ENCODE assay signal across 9 cellular contexts in the genomic region with DNA sequence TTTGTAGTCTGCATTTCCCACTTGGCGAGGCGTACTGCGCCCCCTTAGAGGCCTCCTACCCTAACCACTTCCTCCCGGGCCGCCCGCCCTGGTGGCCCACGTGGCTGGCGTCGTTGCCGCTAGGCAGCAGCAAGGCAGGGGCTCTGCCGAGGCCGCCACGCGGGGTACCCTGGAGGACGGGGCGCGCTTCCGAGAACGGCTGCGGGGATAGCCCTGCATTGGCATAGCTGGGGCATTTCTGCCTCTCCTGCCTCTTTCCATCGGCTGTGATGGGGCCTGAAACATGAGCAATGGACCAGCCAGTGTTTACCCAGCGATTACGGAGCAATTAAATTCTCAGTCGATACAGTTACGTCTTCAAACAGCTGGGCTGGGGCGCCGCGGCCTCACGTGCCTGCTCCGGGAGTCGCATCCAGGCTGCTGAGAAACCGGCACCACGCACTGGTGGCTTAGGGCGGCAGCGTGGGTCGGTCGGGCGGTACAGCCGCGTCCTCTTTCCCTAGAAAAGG. TPM values are rescaled to one million over a fixed set of nuclear protein-coding genes. Genes with fewer than 3 reads are reported as not detected.
A peak's percentile ranks its signal among the peaks of the same experiment; 100 is the strongest.
DNase-seq lines count a peak whose midpoint lies in the region; ATAC-seq and TF ChIP-seq lines count a peak whose summit lies in the region.
"Had no signal": no experiment of that assay in that cellular context is flagged by ENCODE, and none has a peak within 500 bp of the region (broad histone marks: within the 10 kb centered on the region; RNA-seq: fewer than 3 reads in every experiment).

No MANE protein-coding gene starts in this region.

- TF ChIP-seq CTCF in HEK293 (tag by site-specific recombination; IDR thresholded peaks at IDR 0.05), result peak; percentile 82
- no peak for TF ChIP-seq CTCF in gastrocnemius medialis (IDR thresholded peaks at IDR 0.05 in 4 of 5, conservative IDR thresholded peaks at IDR 0.05 in 1 of 5)

- H3K4me1 ChIP-seq in BLaER1 (peaks cover 57% of the 10 kb centered on the region), HEK293 (ENCODE audit: control insufficient read depth, insufficient read depth, low read length) (no peaks in the 10 kb centered on the region; the same call in 1 of the 2 replicates), gastrocnemius medialis (no peaks in the 10 kb centered on the region)
- H3K4me1 ChIP-seq: body of pancreas had no signal

- H3K27ac ChIP-seq in BLaER1, result peak overlapping the region; percentile 81
- H3K27ac ChIP-seq in HEK293 (ENCODE audit: extremely low read depth, low read depth, low read length), result no peak overlapping the region
- no peak overlapping the region for H3K27ac ChIP-seq in gastrocnemius medialis
- H3K27ac ChIP-seq: body of pancreas had no signal

- intact Hi-C loops in gastrocnemius medialis (cut with DNase I; ENCODE audit: low total_unique reads), result no loop called here

- peak overlapping the region; percentile 67 for H3K9ac ChIP-seq in BLaER1

- no peak for ATAC-seq in GM21367 (IDR thresholded peaks at IDR 0.05; ENCODE audit: unreplicated experiment)
- ATAC-seq in gastrocnemius medialis, result no peak
- ATAC-seq: body of pancreas had no signal

- peak overlapping the region; percentile 58 for H3K4me2 ChIP-seq in BLaER1

- CTCF ChIA-PET in HEK293 (lab: Yijun Ruan, JAX), result no interaction called here

- POLR2A ChIA-PET in HEK293 (lab: Yijun Ruan, JAX), result no interaction called here

- peak; percentile 12 for DNase-seq in NCI-H526 treated with DMSO at 0.1 percent for 48 hours (lab: John Stamatoyannopoulos, UW)
- DNase-seq in glomerular visceral epithelial cell (ENCODE audit: extremely low spot score), result peak; percentile 9
- no peak for DNase-seq in LoVo (ENCODE audit: low spot score)
- DNase-seq in putamen (ENCODE audit: low spot score), result no peak
- DNase-seq in gastrocnemius medialis, result no peak

- H3K9me3 ChIP-seq in BLaER1 (no peaks in the 10 kb centered on the region; the same call in 1 of the 2 replicates), HEK293 (ENCODE audit: control insufficient read depth, insufficient read depth, low read depth, low read length) (no peaks in the 10 kb centered on the region), gastrocnemius medialis (no peaks in the 10 kb centered on the region)
- H3K9me3 ChIP-seq: body of pancreas had no signal

- H3K27me3 ChIP-seq in BLaER1 (no peaks in the 10 kb centered on the region), gastrocnemius medialis (peaks cover 24 to 36% (median 31%) of the 10 kb centered on the region in 3 donors)

- TF ChIP-seq POLR2A in gastrocnemius medialis (IDR thresholded peaks at IDR 0.05), result no peak

- H3K4me3 ChIP-seq in BLaER1 (0 out of 2 replicates have a peak overlapping the region, but pooled peaks have one; percentile 3), HEK293 (ENCODE audit: low read depth, low read length) (no peak overlapping the region), gastrocnemius medialis (no peak overlapping the region)
- H3K4me3 ChIP-seq: body of pancreas had no signal

- in situ Hi-C loops in gastrocnemius medialis (cut with MboI; ENCODE audit: low sequenced_read_pairs in 4 of 4), result no loop called here

- no peaks in the 10 kb centered on the region for H4K20me1 ChIP-seq in BLaER1

- no peaks in the 10 kb centered on the region for H3K36me3 ChIP-seq in BLaER1
- H3K36me3 ChIP-seq in HEK293 (ENCODE audit: control insufficient read depth in 2 of 2, insufficient read depth in 1 of 2, low read length in 2 of 2), result no peaks in the 10 kb centered on the region
- no peaks in the 10 kb centered on the region for H3K36me3 ChIP-seq in gastrocnemius medialis

TF ChIP-seq in HEK293, 187 proteins besides CTCF, POLR2A, EP300 and RAD21 (continues in another document):
- TF ChIP-seq ZNF24 (tag by site-specific recombination; IDR thresholded peaks at IDR 0.05), result peak; percentile 94
- no peak for TF ChIP-seq ZNF658 (tag by site-specific recombination; IDR thresholded peaks at IDR 0.05)
- TF ChIP-seq ZBTB21 (tag by site-specific recombination; IDR thresholded peaks at IDR 0.05), result peak; percentile 85
- TF ChIP-seq YY1 (tag by site-specific recombination; IDR thresholded peaks at IDR 0.05), result 0 out of 2 replicates have a peak, but pooled peaks have one; percentile 13
- TF ChIP-seq ZNF600 (tag by site-specific recombination; IDR thresholded peaks at IDR 0.05), result peak; percentile 78
- TF ChIP-seq, protein P1, sequence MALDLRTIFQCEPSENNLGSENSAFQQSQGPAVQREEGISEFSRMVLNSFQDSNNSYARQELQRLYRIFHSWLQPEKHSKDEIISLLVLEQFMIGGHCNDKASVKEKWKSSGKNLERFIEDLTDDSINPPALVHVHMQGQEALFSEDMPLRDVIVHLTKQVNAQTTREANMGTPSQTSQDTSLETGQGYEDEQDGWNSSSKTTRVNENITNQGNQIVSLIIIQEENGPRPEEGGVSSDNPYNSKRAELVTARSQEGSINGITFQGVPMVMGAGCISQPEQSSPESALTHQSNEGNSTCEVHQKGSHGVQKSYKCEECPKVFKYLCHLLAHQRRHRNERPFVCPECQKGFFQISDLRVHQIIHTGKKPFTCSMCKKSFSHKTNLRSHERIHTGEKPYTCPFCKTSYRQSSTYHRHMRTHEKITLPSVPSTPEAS (tag by site-specific recombination; IDR thresholded peaks at IDR 0.05), result 0 out of 2 replicates have a peak, but pooled peaks have one; percentile 10
- TF ChIP-seq, protein P2, sequence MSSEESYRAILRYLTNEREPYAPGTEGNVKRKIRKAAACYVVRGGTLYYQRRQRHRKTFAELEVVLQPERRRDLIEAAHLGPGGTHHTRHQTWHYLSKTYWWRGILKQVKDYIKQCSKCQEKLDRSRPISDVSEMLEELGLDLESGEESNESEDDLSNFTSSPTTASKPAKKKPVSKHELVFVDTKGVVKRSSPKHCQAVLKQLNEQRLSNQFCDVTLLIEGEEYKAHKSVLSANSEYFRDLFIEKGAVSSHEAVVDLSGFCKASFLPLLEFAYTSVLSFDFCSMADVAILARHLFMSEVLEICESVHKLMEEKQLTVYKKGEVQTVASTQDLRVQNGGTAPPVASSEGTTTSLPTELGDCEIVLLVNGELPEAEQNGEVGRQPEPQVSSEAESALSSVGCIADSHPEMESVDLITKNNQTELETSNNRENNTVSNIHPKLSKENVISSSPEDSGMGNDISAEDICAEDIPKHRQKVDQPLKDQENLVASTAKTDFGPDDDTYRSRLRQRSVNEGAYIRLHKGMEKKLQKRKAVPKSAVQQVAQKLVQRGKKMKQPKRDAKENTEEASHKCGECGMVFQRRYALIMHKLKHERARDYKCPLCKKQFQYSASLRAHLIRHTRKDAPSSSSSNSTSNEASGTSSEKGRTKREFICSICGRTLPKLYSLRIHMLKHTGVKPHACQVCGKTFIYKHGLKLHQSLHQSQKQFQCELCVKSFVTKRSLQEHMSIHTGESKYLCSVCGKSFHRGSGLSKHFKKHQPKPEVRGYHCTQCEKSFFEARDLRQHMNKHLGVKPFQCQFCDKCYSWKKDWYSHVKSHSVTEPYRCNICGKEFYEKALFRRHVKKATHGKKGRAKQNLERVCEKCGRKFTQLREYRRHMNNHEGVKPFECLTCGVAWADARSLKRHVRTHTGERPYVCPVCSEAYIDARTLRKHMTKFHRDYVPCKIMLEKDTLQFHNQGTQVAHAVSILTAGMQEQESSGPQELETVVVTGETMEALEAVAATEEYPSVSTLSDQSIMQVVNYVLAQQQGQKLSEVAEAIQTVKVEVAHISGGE (tag by site-specific recombination; conservative IDR thresholded peaks at IDR 0.05; ENCODE audit: low read depth), result peak; percentile 60
- TF ChIP-seq ZNF169 (tag by site-specific recombination; IDR thresholded peaks at IDR 0.05), result no peak
- TF ChIP-seq, protein P3, sequence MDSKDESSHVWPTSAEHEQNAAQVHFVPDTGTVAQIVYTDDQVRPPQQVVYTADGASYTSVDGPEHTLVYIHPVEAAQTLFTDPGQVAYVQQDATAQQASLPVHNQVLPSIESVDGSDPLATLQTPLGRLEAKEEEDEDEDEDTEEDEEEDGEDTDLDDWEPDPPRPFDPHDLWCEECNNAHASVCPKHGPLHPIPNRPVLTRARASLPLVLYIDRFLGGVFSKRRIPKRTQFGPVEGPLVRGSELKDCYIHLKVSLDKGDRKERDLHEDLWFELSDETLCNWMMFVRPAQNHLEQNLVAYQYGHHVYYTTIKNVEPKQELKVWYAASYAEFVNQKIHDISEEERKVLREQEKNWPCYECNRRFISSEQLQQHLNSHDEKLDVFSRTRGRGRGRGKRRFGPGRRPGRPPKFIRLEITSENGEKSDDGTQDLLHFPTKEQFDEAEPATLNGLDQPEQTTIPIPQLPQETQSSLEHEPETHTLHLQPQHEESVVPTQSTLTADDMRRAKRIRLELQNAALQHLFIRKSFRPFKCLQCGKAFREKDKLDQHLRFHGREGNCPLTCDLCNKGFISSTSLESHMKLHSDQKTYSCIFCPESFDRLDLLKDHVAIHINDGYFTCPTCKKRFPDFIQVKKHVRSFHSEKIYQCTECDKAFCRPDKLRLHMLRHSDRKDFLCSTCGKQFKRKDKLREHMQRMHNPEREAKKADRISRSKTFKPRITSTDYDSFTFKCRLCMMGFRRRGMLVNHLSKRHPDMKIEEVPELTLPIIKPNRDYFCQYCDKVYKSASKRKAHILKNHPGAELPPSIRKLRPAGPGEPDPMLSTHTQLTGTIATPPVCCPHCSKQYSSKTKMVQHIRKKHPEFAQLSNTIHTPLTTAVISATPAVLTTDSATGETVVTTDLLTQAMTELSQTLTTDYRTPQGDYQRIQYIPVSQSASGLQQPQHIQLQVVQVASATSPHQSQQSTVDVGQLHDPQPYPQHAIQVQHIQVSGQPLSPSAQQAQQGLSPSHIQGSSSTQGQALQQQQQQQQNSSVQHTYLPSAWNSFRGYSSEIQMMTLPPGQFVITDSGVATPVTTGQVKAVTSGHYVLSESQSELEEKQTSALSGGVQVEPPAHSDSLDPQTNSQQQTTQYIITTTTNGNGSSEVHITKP (tag by site-specific recombination; IDR thresholded peaks at IDR 0.05), result peak; percentile 48; the same call in 1 of the 2 replicates
- TF ChIP-seq, protein P4, sequence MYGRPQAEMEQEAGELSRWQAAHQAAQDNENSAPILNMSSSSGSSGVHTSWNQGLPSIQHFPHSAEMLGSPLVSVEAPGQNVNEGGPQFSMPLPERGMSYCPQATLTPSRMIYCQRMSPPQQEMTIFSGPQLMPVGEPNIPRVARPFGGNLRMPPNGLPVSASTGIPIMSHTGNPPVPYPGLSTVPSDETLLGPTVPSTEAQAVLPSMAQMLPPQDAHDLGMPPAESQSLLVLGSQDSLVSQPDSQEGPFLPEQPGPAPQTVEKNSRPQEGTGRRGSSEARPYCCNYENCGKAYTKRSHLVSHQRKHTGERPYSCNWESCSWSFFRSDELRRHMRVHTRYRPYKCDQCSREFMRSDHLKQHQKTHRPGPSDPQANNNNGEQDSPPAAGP (tag by site-specific recombination; IDR thresholded peaks at IDR 0.05), result peak; percentile 92
- peak; percentile 55 for TF ChIP-seq SETDB1 (IDR thresholded peaks at IDR 0.05; ENCODE audit: insufficient read length, low read length)
- peak; percentile 71; the same call in 1 of the 2 replicates for TF ChIP-seq BCL11A (tag by site-specific recombination; IDR thresholded peaks at IDR 0.05; ENCODE audit: low read depth)
- no peak for TF ChIP-seq ZNF174 (tag by site-specific recombination; IDR thresholded peaks at IDR 0.05)
- peak; percentile 95 for TF ChIP-seq SP7 (tag by site-specific recombination; IDR thresholded peaks at IDR 0.05)

RNA-seq across cellular contexts. Expression of a gene that starts 38.1 kb away (rescaled TPM):
- under 1 TPM; 0.02 to 0.36 (median 0.07) TPM for total RNA-seq in gastrocnemius medialis

Comparison
In these comparisons a context has a peak if more than half of its experiments do, and no peak if none do; other contexts are left out.
1. DNase-seq: peak in NCI-H526 treated with DMSO at 0.1 percent for 48 hours (single experiment) and glomerular visceral epithelial cell (single experiment); none in LoVo (single experiment), putamen (single experiment) and gastrocnemius medialis (0 of 2).